In genomic region chr7:87876040-87876758, GRCh38 we compare ENCODE assay signal across 1 cellular context.
TF ChIP-seq lines count a peak whose summit lies in the region.

A gene with protein sequence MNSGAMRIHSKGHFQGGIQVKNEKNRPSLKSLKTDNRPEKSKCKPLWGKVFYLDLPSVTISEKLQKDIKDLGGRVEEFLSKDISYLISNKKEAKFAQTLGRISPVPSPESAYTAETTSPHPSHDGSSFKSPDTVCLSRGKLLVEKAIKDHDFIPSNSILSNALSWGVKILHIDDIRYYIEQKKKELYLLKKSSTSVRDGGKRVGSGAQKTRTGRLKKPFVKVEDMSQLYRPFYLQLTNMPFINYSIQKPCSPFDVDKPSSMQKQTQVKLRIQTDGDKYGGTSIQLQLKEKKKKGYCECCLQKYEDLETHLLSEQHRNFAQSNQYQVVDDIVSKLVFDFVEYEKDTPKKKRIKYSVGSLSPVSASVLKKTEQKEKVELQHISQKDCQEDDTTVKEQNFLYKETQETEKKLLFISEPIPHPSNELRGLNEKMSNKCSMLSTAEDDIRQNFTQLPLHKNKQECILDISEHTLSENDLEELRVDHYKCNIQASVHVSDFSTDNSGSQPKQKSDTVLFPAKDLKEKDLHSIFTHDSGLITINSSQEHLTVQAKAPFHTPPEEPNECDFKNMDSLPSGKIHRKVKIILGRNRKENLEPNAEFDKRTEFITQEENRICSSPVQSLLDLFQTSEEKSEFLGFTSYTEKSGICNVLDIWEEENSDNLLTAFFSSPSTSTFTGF (plus strand): TSS chr7:87876493. CDS start chr7:87876733, 240 bp downstream.
TSS of gene SLC25A40 (minus strand) at chr7:87876360. CDS start at chr7:87858727, 17,633 bp downstream.

TF ChIP-seq in K562, 482 proteins besides CTCF, POLR2A, EP300 and RAD21 (continued from another document and continues in another):
- TF ChIP-seq, protein P1, sequence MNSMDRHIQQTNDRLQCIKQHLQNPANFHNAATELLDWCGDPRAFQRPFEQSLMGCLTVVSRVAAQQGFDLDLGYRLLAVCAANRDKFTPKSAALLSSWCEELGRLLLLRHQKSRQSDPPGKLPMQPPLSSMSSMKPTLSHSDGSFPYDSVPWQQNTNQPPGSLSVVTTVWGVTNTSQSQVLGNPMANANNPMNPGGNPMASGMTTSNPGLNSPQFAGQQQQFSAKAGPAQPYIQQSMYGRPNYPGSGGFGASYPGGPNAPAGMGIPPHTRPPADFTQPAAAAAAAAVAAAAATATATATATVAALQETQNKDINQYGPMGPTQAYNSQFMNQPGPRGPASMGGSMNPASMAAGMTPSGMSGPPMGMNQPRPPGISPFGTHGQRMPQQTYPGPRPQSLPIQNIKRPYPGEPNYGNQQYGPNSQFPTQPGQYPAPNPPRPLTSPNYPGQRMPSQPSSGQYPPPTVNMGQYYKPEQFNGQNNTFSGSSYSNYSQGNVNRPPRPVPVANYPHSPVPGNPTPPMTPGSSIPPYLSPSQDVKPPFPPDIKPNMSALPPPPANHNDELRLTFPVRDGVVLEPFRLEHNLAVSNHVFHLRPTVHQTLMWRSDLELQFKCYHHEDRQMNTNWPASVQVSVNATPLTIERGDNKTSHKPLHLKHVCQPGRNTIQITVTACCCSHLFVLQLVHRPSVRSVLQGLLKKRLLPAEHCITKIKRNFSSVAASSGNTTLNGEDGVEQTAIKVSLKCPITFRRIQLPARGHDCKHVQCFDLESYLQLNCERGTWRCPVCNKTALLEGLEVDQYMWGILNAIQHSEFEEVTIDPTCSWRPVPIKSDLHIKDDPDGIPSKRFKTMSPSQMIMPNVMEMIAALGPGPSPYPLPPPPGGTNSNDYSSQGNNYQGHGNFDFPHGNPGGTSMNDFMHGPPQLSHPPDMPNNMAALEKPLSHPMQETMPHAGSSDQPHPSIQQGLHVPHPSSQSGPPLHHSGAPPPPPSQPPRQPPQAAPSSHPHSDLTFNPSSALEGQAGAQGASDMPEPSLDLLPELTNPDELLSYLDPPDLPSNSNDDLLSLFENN (IDR thresholded peaks at IDR 0.05; ENCODE audit: low read depth in 2 of 2, low read length in 2 of 2): no peak; a peak in 1 of 4 replicates
- TF ChIP-seq ZNF124 (CRISPR knock-in tag; IDR thresholded peaks at IDR 0.05) (no peak), TGIF2 (CRISPR knock-in tag; IDR thresholded peaks at IDR 0.05) (peak; percentile 92), ARID4B (CRISPR knock-in tag; IDR thresholded peaks at IDR 0.05) (peak; percentile 85), GTF2E2 (tag; IDR thresholded peaks at IDR 0.05) (peak; percentile 68), HSF4 (CRISPR knock-in tag; IDR thresholded peaks at IDR 0.05; ENCODE audit: borderline replicate concordance) (no peak), TAF1 (IDR thresholded peaks at IDR 0.05; ENCODE audit: control insufficient read depth, extremely low read depth, insufficient read depth, low read length, severe bottlenecking) (peak; percentile 84), NR4A1 (CRISPR knock-in tag; IDR thresholded peaks at IDR 0.05) (no peak), NR4A1 (tag; IDR thresholded peaks at IDR 0.05) (peak; percentile 58; the same call in 1 of the 2 replicates), MYC (IDR thresholded peaks at IDR 0.05; ENCODE audit: low read depth, low read length) (peak; percentile 97), MYC (CRISPR knock-in tag; IDR thresholded peaks at IDR 0.05; ENCODE audit: borderline replicate concordance, low read depth) (no peak), TEAD1 (CRISPR knock-in tag; IDR thresholded peaks at IDR 0.05) (peak in 1 of 2 experiments; percentile 15; a peak in 1 of 4 replicates), HEY1 (CRISPR knock-in tag; IDR thresholded peaks at IDR 0.05; ENCODE audit: borderline replicate concordance) (no peak), CSDE1 (IDR thresholded peaks at IDR 0.05) (no peak), AFF1 (IDR thresholded peaks at IDR 0.05; ENCODE audit: low read depth in 1 of 2, partially characterized antibody in 2 of 2) (peak; percentile 11 to 13), DLX4 (CRISPR knock-in tag; IDR thresholded peaks at IDR 0.05) (no peak), COPS2 (conservative IDR thresholded peaks at IDR 0.05) (no peak), L3MBTL2 (IDR thresholded peaks at IDR 0.05) (peak; percentile 98), MEIS2 (IDR thresholded peaks at IDR 0.05; ENCODE audit: partially characterized antibody) (peak; percentile 57), KLF16 (IDR thresholded peaks at IDR 0.05) (peak; percentile 7; the same call in 1 of the 2 replicates), MCM5 (IDR thresholded peaks at IDR 0.05; ENCODE audit: low read depth) (no peak), ZNF79 (CRISPR knock-in tag; IDR thresholded peaks at IDR 0.05; ENCODE audit: low read depth) (no peak), IRF2 (CRISPR knock-in tag; IDR thresholded peaks at IDR 0.05) (no peak), MCM2 (IDR thresholded peaks at IDR 0.05; ENCODE audit: low read depth) (no peak), HNRNPL (IDR thresholded peaks at IDR 0.05; ENCODE audit: low read depth, low read length) (peak; percentile 64; the same call in 1 of the 2 replicates), ZNF444 (CRISPR knock-in tag; IDR thresholded peaks at IDR 0.05) (no peak), ZNF184 (CRISPR knock-in tag; IDR thresholded peaks at IDR 0.05) (no peak), SIX5 (IDR thresholded peaks at IDR 0.05; ENCODE audit: borderline replicate concordance in 1 of 2, insufficient read depth in 1 of 2, low read depth in 1 of 2, low read length in 2 of 2) (no peak)
- TF ChIP-seq, protein P2, sequence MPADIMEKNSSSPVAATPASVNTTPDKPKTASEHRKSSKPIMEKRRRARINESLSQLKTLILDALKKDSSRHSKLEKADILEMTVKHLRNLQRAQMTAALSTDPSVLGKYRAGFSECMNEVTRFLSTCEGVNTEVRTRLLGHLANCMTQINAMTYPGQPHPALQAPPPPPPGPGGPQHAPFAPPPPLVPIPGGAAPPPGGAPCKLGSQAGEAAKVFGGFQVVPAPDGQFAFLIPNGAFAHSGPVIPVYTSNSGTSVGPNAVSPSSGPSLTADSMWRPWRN (IDR thresholded peaks at IDR 0.05; ENCODE audit: low read depth): no peak
- TF ChIP-seq, protein P3, sequence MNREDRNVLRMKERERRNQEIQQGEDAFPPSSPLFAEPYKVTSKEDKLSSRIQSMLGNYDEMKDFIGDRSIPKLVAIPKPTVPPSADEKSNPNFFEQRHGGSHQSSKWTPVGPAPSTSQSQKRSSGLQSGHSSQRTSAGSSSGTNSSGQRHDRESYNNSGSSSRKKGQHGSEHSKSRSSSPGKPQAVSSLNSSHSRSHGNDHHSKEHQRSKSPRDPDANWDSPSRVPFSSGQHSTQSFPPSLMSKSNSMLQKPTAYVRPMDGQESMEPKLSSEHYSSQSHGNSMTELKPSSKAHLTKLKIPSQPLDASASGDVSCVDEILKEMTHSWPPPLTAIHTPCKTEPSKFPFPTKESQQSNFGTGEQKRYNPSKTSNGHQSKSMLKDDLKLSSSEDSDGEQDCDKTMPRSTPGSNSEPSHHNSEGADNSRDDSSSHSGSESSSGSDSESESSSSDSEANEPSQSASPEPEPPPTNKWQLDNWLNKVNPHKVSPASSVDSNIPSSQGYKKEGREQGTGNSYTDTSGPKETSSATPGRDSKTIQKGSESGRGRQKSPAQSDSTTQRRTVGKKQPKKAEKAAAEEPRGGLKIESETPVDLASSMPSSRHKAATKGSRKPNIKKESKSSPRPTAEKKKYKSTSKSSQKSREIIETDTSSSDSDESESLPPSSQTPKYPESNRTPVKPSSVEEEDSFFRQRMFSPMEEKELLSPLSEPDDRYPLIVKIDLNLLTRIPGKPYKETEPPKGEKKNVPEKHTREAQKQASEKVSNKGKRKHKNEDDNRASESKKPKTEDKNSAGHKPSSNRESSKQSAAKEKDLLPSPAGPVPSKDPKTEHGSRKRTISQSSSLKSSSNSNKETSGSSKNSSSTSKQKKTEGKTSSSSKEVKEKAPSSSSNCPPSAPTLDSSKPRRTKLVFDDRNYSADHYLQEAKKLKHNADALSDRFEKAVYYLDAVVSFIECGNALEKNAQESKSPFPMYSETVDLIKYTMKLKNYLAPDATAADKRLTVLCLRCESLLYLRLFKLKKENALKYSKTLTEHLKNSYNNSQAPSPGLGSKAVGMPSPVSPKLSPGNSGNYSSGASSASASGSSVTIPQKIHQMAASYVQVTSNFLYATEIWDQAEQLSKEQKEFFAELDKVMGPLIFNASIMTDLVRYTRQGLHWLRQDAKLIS (CRISPR knock-in tag; IDR thresholded peaks at IDR 0.05): peak; percentile 94
- TF ChIP-seq, protein P4, sequence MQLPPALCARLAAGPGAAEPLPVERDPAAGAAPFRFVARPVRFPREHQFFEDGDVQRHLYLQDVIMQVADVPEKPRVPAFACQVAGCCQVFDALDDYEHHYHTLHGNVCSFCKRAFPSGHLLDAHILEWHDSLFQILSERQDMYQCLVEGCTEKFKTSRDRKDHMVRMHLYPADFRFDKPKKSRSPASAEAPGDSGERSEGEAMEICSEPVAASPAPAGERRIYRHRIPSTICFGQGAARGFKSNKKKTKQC (CRISPR knock-in tag; IDR thresholded peaks at IDR 0.05): peak; percentile 74; the same call in 1 of the 2 replicates
- TF ChIP-seq, protein P5, sequence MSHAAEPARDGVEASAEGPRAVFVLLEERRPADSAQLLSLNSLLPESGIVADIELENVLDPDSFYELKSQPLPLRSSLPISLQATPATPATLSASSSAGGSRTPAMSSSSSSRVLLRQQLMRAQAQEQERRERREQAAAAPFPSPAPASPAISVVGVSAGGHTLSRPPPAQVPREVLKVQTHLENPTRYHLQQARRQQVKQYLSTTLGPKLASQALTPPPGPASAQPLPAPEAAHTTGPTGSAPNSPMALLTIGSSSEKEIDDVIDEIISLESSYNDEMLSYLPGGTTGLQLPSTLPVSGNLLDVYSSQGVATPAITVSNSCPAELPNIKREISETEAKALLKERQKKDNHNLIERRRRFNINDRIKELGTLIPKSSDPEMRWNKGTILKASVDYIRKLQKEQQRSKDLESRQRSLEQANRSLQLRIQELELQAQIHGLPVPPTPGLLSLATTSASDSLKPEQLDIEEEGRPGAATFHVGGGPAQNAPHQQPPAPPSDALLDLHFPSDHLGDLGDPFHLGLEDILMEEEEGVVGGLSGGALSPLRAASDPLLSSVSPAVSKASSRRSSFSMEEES (CRISPR knock-in tag; IDR thresholded peaks at IDR 0.05): no peak
